ENCODE assay signal across 8 cellular contexts in genomic region chr19:53192771-53193533, GRCh38. TPM values are rescaled to one million over a fixed set of nuclear protein-coding genes. Genes with fewer than 3 reads are reported as not detected.
DNase-seq lines count a peak whose midpoint lies in the region; ATAC-seq and TF ChIP-seq lines count a peak whose summit lies in the region.

Gene ZNF665 (minus strand): TSS chr19:53193358. CDS start chr19:53182898, 10,460 bp downstream.

- no peak for TF ChIP-seq CTCF in AG09309 (IDR thresholded peaks at IDR 0.05; ENCODE audit: control insufficient read depth, insufficient read depth, low read depth, low read length, missing control alignments)
- no peak for TF ChIP-seq CTCF in esophagus muscularis mucosa (IDR thresholded peaks at IDR 0.05)

- intact Hi-C loops in esophagus muscularis mucosa (cut with DNase I): loop anchor here (5.0 to 10.0 kb wide), 6 partner anchors 91 to 552 kb away; partner anchors contain the start of genes ZNF160, ZNF765, ZNF813 and ZNF845

- H3K4me1 Mint-ChIP-seq in activated T-cell treated with anti-CD3 and anti-CD28 coated beads, Interleukin-2, amount 50 U/mL, for 4 hours (ENCODE audit: low read depth): peaks cover 34% of the 10 kb centered on the region

- peaks cover 6% of the 10 kb centered on the region for H3K27me3 Mint-ChIP-seq in activated T-cell treated with anti-CD3 and anti-CD28 coated beads, Interleukin-2, amount 50 U/mL, for 4 hours (ENCODE audit: low read depth)

- TF ChIP-seq POLR2A in esophagus muscularis mucosa (IDR thresholded peaks at IDR 0.05; ENCODE audit: low read depth): no peak

- peak; percentile 61 for ATAC-seq in GM21717 (IDR thresholded peaks at IDR 0.05; ENCODE audit: unreplicated experiment)
- ATAC-seq in activated T-cell treated with anti-CD3 and anti-CD28 coated beads, Interleukin-2, amount 50 U/mL, for 4 hours: peak; percentile 71 to 72

- peak; percentile 52 for DNase-seq in AG09309 (ENCODE audit: low read depth)
- DNase-seq in NOMO-1 (lab: John Stamatoyannopoulos, UW; ENCODE audit: unreplicated experiment in 2 of 2): peak; percentile 87 to 94
- DNase-seq in activated T-cell treated with anti-CD3 and anti-CD28 coated beads, Interleukin-2, amount 50 U/mL, for 4 hours: peak; percentile 65
- peak; percentile 97 for DNase-seq in esophagus muscularis mucosa (ENCODE audit: extremely low spot score)
- DNase-seq in stimulated activated CD8-positive, alpha-beta memory T cell treated with anti-CD3 and anti-CD28 coated beads, Interleukin-2, amount 100 ng/mL, for 1 hour (ENCODE audit: low read depth in 2 of 2): peak; percentile 46 to 60
- DNase-seq in cortex of kidney (lab: John Stamatoyannopoulos, UW): no peak

- H3K9me3 Mint-ChIP-seq in activated T-cell treated with anti-CD3 and anti-CD28 coated beads, Interleukin-2, amount 50 U/mL, for 4 hours: peaks cover 40% of the 10 kb centered on the region

- H3K9ac ChIP-seq in mucosa of rectum (ENCODE audit: low read depth in 1 of 2, low read length in 2 of 2): peak within 1 kb of the TSS; percentile 80 to 95

- TF ChIP-seq EP300 in esophagus muscularis mucosa (IDR thresholded peaks at IDR 0.05): no peak

- peak within 1 kb of the TSS; percentile 88 for H3K4me3 ChIP-seq in AG09309 (ENCODE audit: control insufficient read depth, low read depth, low read length)
- H3K4me3 ChIP-seq in esophagus muscularis mucosa: peak within 1 kb of the TSS; percentile 59 to 85 (median 76)
- H3K4me3 ChIP-seq in mucosa of rectum (ENCODE audit: low read length in 2 of 2): peak within 1 kb of the TSS; percentile 77 to 91

- no peaks in the 10 kb centered on the region for H3K9me3 ChIP-seq in esophagus muscularis mucosa
- no peaks in the 10 kb centered on the region for H3K9me3 ChIP-seq in mucosa of rectum (ENCODE audit: control insufficient read depth in 2 of 2, low read length in 2 of 2)

- peaks cover 0 to 18% (median 8%) of the 10 kb centered on the region in 4 donors for H3K36me3 ChIP-seq in esophagus muscularis mucosa
- peaks cover 0 to 5% of the 10 kb centered on the region in 2 donors for H3K36me3 ChIP-seq in mucosa of rectum (ENCODE audit: control insufficient read depth in 2 of 2, insufficient read depth in 2 of 2, low read length in 2 of 2)

- H3K4me3 Mint-ChIP-seq in activated T-cell treated with anti-CD3 and anti-CD28 coated beads, Interleukin-2, amount 50 U/mL, for 4 hours: peak within 1 kb of the TSS; percentile 87

- H3K27me3 ChIP-seq in esophagus muscularis mucosa (no peaks in the 10 kb centered on the region), mucosa of rectum (ENCODE audit: control insufficient read depth in 2 of 2, insufficient read depth in 2 of 2, low read length in 2 of 2) (no peaks in the 10 kb centered on the region)

- H3K27ac ChIP-seq in esophagus muscularis mucosa (replicated peaks in 1 of 4) (peak within 1 kb of the TSS; percentile 78 to 85 (median 81)), mucosa of rectum (ENCODE audit: low read depth in 2 of 2, low read length in 2 of 2) (peak within 1 kb of the TSS; percentile 57 to 84)

- WGBS in esophagus muscularis mucosa: under 1% methylated on average over 44 of the region's 53 CpGs

- peaks cover 20% of the 10 kb centered on the region for H3K36me3 Mint-ChIP-seq in activated T-cell treated with anti-CD3 and anti-CD28 coated beads, Interleukin-2, amount 50 U/mL, for 4 hours (ENCODE audit: insufficient read depth)

- peaks cover 11 to 35% (median 27%) of the 10 kb centered on the region in 4 donors for H3K4me1 ChIP-seq in esophagus muscularis mucosa
- peaks cover 6 to 8% of the 10 kb centered on the region in 2 donors for H3K4me1 ChIP-seq in mucosa of rectum (ENCODE audit: control insufficient read depth in 2 of 2, insufficient read depth in 2 of 2, low read length in 2 of 2)

RNA-seq across cellular contexts. Expression of gene ZNF665, which starts in this region (rescaled TPM):
- under 1 TPM; 0.57 to 0.71 (median 0.66) TPM for total RNA-seq in activated T-cell treated with anti-CD3 and anti-CD28 coated beads, Interleukin-2, amount 50 U/mL, for 4 hours
- total RNA-seq in esophagus muscularis mucosa: 1 to 10 TPM; 2.9 to 3.8 (median 3.3) TPM

Comparison
In these comparisons a context has a peak if more than half of its experiments do, and no peak if none do; other contexts are left out.
1. Peak in DNase-seq and ATAC-seq in activated T-cell treated with anti-CD3 and anti-CD28 coated beads, Interleukin-2, amount 50 U/mL, for 4 hours; RNA of the gene not detected or under 1 TPM.